1 cellular context compared by ENCODE assay signal in the genomic region with DNA sequence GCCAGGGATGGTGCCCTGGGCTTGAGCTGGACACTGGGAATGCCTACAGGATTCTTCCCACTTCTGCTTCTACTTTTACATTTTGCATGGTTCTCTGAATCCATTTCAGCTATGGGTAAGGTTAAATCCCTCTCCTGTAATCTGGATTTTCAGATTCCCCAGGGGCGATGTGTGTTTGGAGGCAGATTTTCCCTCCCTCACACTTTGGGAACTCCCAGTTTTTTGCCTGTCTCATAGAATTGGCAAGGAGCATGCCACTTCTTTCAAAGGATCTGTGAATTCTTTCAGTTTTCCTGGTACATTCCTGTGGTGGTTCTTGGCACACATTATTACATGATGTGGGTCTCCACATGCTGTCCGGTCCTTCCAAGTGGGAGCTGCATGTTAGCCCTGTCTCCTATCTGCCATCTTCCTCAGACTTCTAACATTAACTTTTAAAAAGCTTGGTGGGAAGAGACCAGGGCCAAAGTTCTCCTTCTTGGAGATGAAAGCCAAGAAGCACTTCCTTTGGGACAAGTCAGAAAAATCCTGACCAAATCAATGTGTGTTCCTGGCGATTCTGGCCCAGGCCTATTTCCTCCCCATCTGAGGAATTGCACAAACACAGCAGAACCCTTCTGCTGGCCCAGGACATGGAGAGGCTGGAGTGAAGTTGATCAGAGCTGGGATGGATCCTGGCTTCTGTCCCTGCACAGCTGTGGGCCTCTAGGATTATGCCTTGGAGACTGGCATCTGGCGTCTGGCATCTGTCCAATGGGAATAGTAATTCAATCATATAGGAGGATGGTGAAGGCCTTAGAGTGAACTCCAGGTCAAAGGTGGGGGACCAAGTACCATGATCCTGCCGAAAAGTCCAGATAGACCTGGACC.
TF ChIP-seq lines count a peak whose summit lies in the region.

No MANE protein-coding gene starts in this region.

TF ChIP-seq in GM23338, 12 proteins besides CTCF, POLR2A, EP300 and RAD21 (continued from another document):
- TF ChIP-seq, protein P1, sequence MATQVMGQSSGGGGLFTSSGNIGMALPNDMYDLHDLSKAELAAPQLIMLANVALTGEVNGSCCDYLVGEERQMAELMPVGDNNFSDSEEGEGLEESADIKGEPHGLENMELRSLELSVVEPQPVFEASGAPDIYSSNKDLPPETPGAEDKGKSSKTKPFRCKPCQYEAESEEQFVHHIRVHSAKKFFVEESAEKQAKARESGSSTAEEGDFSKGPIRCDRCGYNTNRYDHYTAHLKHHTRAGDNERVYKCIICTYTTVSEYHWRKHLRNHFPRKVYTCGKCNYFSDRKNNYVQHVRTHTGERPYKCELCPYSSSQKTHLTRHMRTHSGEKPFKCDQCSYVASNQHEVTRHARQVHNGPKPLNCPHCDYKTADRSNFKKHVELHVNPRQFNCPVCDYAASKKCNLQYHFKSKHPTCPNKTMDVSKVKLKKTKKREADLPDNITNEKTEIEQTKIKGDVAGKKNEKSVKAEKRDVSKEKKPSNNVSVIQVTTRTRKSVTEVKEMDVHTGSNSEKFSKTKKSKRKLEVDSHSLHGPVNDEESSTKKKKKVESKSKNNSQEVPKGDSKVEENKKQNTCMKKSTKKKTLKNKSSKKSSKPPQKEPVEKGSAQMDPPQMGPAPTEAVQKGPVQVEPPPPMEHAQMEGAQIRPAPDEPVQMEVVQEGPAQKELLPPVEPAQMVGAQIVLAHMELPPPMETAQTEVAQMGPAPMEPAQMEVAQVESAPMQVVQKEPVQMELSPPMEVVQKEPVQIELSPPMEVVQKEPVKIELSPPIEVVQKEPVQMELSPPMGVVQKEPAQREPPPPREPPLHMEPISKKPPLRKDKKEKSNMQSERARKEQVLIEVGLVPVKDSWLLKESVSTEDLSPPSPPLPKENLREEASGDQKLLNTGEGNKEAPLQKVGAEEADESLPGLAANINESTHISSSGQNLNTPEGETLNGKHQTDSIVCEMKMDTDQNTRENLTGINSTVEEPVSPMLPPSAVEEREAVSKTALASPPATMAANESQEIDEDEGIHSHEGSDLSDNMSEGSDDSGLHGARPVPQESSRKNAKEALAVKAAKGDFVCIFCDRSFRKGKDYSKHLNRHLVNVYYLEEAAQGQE (IDR thresholded peaks at IDR 0.05; ENCODE audit: unreplicated experiment), result no peak
- TF ChIP-seq ZNF331 (CRISPR knock-in tag; IDR thresholded peaks at IDR 0.05; ENCODE audit: low read depth) (no peak), STAT1 (IDR thresholded peaks at IDR 0.05; ENCODE audit: unreplicated experiment) (no peak), EZH2 (IDR thresholded peaks at IDR 0.05; ENCODE audit: low read depth, unreplicated experiment) (no peak), POLR2AphosphoS5 (IDR thresholded peaks at IDR 0.05; ENCODE audit: low read depth) (no peak), EZH2phosphoT487 (IDR thresholded peaks at IDR 0.05; ENCODE audit: unreplicated experiment) (no peak), NANOG (IDR thresholded peaks at IDR 0.05; ENCODE audit: borderline replicate concordance) (no peak), JUNB (IDR thresholded peaks at IDR 0.05; ENCODE audit: unreplicated experiment) (no peak), CREB1 (CRISPR knock-in tag; IDR thresholded peaks at IDR 0.05; ENCODE audit: low read depth) (no peak), ZNF114 (CRISPR knock-in tag; IDR thresholded peaks at IDR 0.05) (no peak)
- TF ChIP-seq, protein P2, sequence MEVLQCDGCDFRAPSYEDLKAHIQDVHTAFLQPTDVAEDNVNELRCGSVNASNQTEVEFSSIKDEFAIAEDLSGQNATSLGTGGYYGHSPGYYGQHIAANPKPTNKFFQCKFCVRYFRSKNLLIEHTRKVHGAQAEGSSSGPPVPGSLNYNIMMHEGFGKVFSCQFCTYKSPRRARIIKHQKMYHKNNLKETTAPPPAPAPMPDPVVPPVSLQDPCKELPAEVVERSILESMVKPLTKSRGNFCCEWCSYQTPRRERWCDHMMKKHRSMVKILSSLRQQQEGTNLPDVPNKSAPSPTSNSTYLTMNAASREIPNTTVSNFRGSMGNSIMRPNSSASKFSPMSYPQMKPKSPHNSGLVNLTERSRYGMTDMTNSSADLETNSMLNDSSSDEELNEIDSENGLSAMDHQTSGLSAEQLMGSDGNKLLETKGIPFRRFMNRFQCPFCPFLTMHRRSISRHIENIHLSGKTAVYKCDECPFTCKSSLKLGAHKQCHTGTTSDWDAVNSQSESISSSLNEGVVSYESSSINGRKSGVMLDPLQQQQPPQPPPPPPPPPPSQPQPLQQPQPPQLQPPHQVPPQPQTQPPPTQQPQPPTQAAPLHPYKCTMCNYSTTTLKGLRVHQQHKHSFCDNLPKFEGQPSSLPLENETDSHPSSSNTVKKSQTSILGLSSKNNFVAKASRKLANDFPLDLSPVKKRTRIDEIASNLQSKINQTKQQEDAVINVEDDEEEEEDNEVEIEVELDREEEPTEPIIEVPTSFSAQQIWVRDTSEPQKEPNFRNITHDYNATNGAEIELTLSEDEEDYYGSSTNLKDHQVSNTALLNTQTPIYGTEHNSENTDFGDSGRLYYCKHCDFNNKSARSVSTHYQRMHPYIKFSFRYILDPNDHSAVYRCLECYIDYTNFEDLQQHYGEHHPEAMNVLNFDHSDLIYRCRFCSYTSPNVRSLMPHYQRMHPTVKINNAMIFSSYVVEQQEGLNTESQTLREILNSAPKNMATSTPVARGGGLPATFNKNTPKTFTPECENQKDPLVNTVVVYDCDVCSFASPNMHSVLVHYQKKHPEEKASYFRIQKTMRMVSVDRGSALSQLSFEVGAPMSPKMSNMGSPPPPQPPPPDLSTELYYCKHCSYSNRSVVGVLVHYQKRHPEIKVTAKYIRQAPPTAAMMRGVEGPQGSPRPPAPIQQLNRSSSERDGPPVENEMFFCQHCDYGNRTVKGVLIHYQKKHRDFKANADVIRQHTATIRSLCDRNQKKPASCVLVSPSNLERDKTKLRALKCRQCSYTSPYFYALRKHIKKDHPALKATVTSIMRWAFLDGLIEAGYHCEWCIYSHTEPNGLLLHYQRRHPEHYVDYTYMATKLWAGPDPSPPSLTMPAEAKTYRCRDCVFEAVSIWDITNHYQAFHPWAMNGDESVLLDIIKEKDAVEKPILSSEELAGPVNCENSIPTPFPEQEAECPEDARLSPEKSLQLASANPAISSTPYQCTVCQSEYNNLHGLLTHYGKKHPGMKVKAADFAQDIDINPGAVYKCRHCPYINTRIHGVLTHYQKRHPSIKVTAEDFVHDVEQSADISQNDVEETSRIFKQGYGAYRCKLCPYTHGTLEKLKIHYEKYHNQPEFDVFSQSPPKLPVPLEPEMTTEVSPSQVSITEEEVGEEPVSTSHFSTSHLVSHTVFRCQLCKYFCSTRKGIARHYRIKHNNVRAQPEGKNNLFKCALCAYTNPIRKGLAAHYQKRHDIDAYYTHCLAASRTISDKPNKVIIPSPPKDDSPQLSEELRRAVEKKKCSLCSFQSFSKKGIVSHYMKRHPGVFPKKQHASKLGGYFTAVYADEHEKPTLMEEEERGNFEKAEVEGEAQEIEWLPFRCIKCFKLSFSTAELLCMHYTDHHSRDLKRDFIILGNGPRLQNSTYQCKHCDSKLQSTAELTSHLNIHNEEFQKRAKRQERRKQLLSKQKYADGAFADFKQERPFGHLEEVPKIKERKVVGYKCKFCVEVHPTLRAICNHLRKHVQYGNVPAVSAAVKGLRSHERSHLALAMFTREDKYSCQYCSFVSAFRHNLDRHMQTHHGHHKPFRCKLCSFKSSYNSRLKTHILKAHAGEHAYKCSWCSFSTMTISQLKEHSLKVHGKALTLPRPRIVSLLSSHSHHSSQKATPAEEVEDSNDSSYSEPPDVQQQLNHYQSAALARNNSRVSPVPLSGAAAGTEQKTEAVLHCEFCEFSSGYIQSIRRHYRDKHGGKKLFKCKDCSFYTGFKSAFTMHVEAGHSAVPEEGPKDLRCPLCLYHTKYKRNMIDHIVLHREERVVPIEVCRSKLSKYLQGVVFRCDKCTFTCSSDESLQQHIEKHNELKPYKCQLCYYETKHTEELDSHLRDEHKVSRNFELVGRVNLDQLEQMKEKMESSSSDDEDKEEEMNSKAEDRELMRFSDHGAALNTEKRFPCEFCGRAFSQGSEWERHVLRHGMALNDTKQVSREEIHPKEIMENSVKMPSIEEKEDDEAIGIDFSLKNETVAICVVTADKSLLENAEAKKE (CRISPR knock-in tag; IDR thresholded peaks at IDR 0.05), result no peak
